1 cellular context compared by ENCODE assay signal in genomic region chr9:113536483-113537226, GRCh38.
A peak's percentile ranks its signal among the peaks of the same experiment; 100 is the strongest.
TF ChIP-seq lines count a peak whose summit lies in the region.

No MANE protein-coding gene starts in this region.

TF ChIP-seq in HepG2, 621 proteins besides CTCF, POLR2A, EP300 and RAD21 (continued from another document):
- TF ChIP-seq ZNF280D (CRISPR knock-in tag; IDR thresholded peaks at IDR 0.05) (no peak), ZSCAN12 (CRISPR knock-in tag; IDR thresholded peaks at IDR 0.05) (no peak), PRPF4 (IDR thresholded peaks at IDR 0.05; ENCODE audit: low read depth, low read length, poor library complexity, severe bottlenecking) (no peak), ZNF235 (CRISPR knock-in tag; IDR thresholded peaks at IDR 0.05; ENCODE audit: borderline replicate concordance) (no peak), AGO2 (optimal IDR thresholded peaks at IDR 0.05; ENCODE audit: low read depth, low read length) (peak; percentile 51), ZNF253 (CRISPR knock-in tag; IDR thresholded peaks at IDR 0.05; ENCODE audit: borderline replicate concordance) (no peak), ZSCAN29 (CRISPR knock-in tag; conservative IDR thresholded peaks at IDR 0.05) (no peak), RARA (CRISPR knock-in tag; IDR thresholded peaks at IDR 0.05) (no peak), RORA (CRISPR knock-in tag; IDR thresholded peaks at IDR 0.05) (no peak)
- TF ChIP-seq, protein P1, sequence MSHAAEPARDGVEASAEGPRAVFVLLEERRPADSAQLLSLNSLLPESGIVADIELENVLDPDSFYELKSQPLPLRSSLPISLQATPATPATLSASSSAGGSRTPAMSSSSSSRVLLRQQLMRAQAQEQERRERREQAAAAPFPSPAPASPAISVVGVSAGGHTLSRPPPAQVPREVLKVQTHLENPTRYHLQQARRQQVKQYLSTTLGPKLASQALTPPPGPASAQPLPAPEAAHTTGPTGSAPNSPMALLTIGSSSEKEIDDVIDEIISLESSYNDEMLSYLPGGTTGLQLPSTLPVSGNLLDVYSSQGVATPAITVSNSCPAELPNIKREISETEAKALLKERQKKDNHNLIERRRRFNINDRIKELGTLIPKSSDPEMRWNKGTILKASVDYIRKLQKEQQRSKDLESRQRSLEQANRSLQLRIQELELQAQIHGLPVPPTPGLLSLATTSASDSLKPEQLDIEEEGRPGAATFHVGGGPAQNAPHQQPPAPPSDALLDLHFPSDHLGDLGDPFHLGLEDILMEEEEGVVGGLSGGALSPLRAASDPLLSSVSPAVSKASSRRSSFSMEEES (CRISPR knock-in tag; IDR thresholded peaks at IDR 0.05): no peak
- TF ChIP-seq, protein P2, sequence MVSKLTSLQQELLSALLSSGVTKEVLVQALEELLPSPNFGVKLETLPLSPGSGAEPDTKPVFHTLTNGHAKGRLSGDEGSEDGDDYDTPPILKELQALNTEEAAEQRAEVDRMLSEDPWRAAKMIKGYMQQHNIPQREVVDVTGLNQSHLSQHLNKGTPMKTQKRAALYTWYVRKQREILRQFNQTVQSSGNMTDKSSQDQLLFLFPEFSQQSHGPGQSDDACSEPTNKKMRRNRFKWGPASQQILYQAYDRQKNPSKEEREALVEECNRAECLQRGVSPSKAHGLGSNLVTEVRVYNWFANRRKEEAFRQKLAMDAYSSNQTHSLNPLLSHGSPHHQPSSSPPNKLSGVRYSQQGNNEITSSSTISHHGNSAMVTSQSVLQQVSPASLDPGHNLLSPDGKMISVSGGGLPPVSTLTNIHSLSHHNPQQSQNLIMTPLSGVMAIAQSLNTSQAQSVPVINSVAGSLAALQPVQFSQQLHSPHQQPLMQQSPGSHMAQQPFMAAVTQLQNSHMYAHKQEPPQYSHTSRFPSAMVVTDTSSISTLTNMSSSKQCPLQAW (CRISPR knock-in tag; IDR thresholded peaks at IDR 0.05): no peak
- TF ChIP-seq, protein P3, sequence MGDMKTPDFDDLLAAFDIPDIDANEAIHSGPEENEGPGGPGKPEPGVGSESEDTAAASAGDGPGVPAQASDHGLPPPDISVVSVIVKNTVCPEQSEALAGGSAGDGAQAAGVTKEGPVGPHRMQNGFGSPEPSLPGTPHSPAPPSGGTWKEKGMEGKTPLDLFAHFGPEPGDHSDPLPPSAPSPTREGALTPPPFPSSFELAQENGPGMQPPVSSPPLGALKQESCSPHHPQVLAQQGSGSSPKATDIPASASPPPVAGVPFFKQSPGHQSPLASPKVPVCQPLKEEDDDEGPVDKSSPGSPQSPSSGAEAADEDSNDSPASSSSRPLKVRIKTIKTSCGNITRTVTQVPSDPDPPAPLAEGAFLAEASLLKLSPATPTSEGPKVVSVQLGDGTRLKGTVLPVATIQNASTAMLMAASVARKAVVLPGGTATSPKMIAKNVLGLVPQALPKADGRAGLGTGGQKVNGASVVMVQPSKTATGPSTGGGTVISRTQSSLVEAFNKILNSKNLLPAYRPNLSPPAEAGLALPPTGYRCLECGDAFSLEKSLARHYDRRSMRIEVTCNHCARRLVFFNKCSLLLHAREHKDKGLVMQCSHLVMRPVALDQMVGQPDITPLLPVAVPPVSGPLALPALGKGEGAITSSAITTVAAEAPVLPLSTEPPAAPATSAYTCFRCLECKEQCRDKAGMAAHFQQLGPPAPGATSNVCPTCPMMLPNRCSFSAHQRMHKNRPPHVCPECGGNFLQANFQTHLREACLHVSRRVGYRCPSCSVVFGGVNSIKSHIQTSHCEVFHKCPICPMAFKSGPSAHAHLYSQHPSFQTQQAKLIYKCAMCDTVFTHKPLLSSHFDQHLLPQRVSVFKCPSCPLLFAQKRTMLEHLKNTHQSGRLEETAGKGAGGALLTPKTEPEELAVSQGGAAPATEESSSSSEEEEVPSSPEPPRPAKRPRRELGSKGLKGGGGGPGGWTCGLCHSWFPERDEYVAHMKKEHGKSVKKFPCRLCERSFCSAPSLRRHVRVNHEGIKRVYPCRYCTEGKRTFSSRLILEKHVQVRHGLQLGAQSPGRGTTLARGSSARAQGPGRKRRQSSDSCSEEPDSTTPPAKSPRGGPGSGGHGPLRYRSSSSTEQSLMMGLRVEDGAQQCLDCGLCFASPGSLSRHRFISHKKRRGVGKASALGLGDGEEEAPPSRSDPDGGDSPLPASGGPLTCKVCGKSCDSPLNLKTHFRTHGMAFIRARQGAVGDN (CRISPR knock-in tag; IDR thresholded peaks at IDR 0.05): peak; percentile 34; the same call in 1 of the 2 replicates
